ENCODE assay signal across 17 cellular contexts in the genomic region with DNA sequence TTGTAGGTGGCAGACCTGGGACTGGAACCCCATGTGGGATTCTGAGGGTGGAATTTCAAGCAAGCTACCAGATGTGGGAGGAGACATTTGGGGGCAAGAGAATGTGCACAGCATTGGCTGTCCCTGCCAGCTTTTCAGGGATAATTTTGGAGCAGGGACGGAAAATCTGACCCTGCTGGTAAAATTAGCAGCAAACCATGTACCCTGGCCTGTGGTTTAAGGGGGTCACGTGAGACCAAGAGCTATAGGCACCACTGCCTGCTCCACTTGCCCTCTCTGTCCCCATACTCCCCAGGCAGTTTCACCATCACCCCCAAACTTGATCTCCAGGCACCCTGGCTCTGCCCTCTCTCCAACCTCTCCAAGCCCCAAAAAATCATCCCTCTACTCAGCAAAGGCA. TPM values are rescaled to one million over a fixed set of nuclear protein-coding genes. Genes with fewer than 3 reads are reported as not detected.
"Had no signal": no experiment of that assay in that cellular context is flagged by ENCODE, and none has a peak within 500 bp of the region (broad histone marks: within the 10 kb centered on the region; RNA-seq: fewer than 3 reads in every experiment).

No MANE protein-coding gene starts in this region.

- H3K9me3 ChIP-seq: colonic mucosa, sigmoid colon, thyroid gland had no signal

- H3K27ac ChIP-seq: colonic mucosa, sigmoid colon, skin epidermis, thyroid gland had no signal

- H3K4me3 ChIP-seq: colonic mucosa, sigmoid colon, skin epidermis, thyroid gland had no signal

- ATAC-seq: natural killer cell had no signal

- H3K36me3 Mint-ChIP-seq: natural killer cell, type B pancreatic cell had no signal

- H3K27ac Mint-ChIP-seq: natural killer cell, type B pancreatic cell had no signal

- H3K36me3 ChIP-seq: colonic mucosa, sigmoid colon, thyroid gland had no signal

- DNase-seq: colonic mucosa; effector CD8-positive, alpha-beta T cell; foreskin melanocyte; mammary epithelial cell; natural killer cell; sigmoid colon; stimulated activated CD4-positive, alpha-beta T cell treated with anti-CD3 and anti-CD28 coated beads, Interleukin-2, amount 100 ng/mL, for 48 hours; stimulated activated naive CD4-positive, alpha-beta T cell treated with Interleukin-2 at 50 U/mL for 16 hours; thyroid gland had no signal

- H3K27me3 ChIP-seq: colonic mucosa had no signal

- H3K9me3 Mint-ChIP-seq: natural killer cell, type B pancreatic cell had no signal

- H3K4me1 Mint-ChIP-seq: natural killer cell had no signal

- H3K4me3 Mint-ChIP-seq: natural killer cell, type B pancreatic cell had no signal

RNA-seq across cellular contexts. Expression of a gene that starts 13.5 kb away (rescaled TPM):
- total RNA-seq: dermis microvascular lymphatic vessel endothelial cell, lower leg skin, mammary epithelial cell, mesenteric fat pad, mononuclear cell, natural killer cell, thyroid gland had no signal
- polyA plus RNA-seq: esophagus, mammary epithelial cell had no signal

RNA-seq across cellular contexts. Expression of a gene that starts 26.5 kb away (rescaled TPM):
- total RNA-seq: pulmonary artery endothelial cell had no signal
